16 cellular contexts compared by ENCODE assay signal in the genomic region with DNA sequence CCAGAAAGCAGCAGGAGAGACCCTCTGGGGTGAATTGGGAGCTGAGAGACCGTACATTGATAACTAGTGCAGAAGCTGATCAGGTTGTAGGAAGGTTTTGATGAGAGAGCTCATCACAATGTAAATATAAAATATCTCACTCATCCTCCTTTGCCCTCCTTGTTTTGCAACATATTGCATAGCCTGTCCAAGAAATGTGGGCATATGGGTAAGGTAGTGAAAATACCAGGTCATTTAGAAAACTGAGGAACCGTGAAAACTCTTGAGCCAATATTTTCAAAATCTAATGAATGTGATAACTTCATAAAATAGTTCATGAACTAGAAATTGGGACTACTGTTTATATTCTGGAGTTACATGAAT. TPM values are rescaled to one million over a fixed set of nuclear protein-coding genes. Genes with fewer than 3 reads are reported as not detected.
DNase-seq lines count a peak whose midpoint lies in the region; ATAC-seq and TF ChIP-seq lines count a peak whose summit lies in the region.
"Had no signal": no experiment of that assay in that cellular context is flagged by ENCODE, and none has a peak within 500 bp of the region (broad histone marks: within the 10 kb centered on the region; RNA-seq: fewer than 3 reads in every experiment).

No MANE protein-coding gene starts in this region.

- no peak overlapping the region for H3K4ac ChIP-seq in trophoblast cell (ENCODE audit: low read depth, low read length)

- H3K4me2 ChIP-seq in SK-N-SH (no peak overlapping the region), trophoblast cell (ENCODE audit: low read length) (peak overlapping the region; percentile 11)

- H3K79me1 ChIP-seq in trophoblast cell (ENCODE audit: low read length): peaks cover 5% of the 10 kb centered on the region

- TF ChIP-seq RAD21 in SK-N-SH (IDR thresholded peaks at IDR 0.05; ENCODE audit: low read length): no peak

- H3K23ac ChIP-seq in trophoblast cell (ENCODE audit: low read length): no peak overlapping the region

- H3K27ac ChIP-seq in SK-N-SH (ENCODE audit: low read depth in 2 of 2, low read length in 1 of 2): no peak overlapping the region
- peak overlapping the region; percentile 59 for H3K27ac ChIP-seq in trophoblast cell (ENCODE audit: low read depth, low read length)
- H3K27ac ChIP-seq: left ventricle myocardium inferior, thyroid gland had no signal

- TF ChIP-seq CTCF in SK-N-SH (IDR thresholded peaks at IDR 0.05): no peak
- no peak for TF ChIP-seq CTCF in WTC11 (IDR thresholded peaks at IDR 0.05)
- TF ChIP-seq CTCF in endothelial cell (IDR thresholded peaks at IDR 0.05; ENCODE audit: unreplicated experiment): no peak

- no peak for TF ChIP-seq EP300 in SK-N-SH (IDR thresholded peaks at IDR 0.05; ENCODE audit: borderline replicate concordance in 1 of 2, low read depth in 1 of 2, low read length in 1 of 2)

- no peaks in the 10 kb centered on the region for H3K4me1 ChIP-seq in SK-N-SH (ENCODE audit: control insufficient read depth in 1 of 2, insufficient read depth in 2 of 2, low read depth in 1 of 2, low read length in 1 of 2)
- H3K4me1 ChIP-seq in trophoblast cell (ENCODE audit: control insufficient read depth in 1 of 2, insufficient read depth in 2 of 2, low read length in 2 of 2): peaks cover 4 to 15% of the 10 kb centered on the region in 2 experiments
- H3K4me1 ChIP-seq: left ventricle myocardium inferior, thyroid gland had no signal

- H3K27ac Mint-ChIP-seq in WTC11 (peak overlapping the region; percentile 84), endothelial cell (ENCODE audit: unreplicated experiment) (no peak overlapping the region)

- no peaks in the 10 kb centered on the region for H4K20me1 ChIP-seq in SK-N-SH (ENCODE audit: insufficient read depth)

- no peaks in the 10 kb centered on the region for H3K36me3 ChIP-seq in SK-N-SH (replicated peaks in 1 of 2; ENCODE audit: control insufficient read depth in 1 of 2, insufficient read depth in 2 of 2, low read length in 1 of 2)
- no peaks in the 10 kb centered on the region for H3K36me3 ChIP-seq in trophoblast cell (ENCODE audit: control insufficient read depth in 1 of 2, insufficient read depth in 2 of 2, low read length in 2 of 2)
- H3K36me3 ChIP-seq: left ventricle myocardium inferior, thyroid gland had no signal

- no peak overlapping the region for H2AK5ac ChIP-seq in trophoblast cell (ENCODE audit: low read length)

- H3K9me3 ChIP-seq in SK-N-SH (no peaks in the 10 kb centered on the region), trophoblast cell (ENCODE audit: insufficient read depth, low read depth, low read length) (no peaks in the 10 kb centered on the region)
- H3K9me3 ChIP-seq: left ventricle myocardium inferior, thyroid gland had no signal

- ATAC-seq in SK-N-SH treated with all-trans-retinoic acid at 6 μM for 48 hours (peak; percentile 11; the same call in 1 of the 3 replicates), HG02938 (IDR thresholded peaks at IDR 0.05; ENCODE audit: unreplicated experiment) (peak; percentile 5), WTC11 (no peak), HG03097 (IDR thresholded peaks at IDR 0.05; ENCODE audit: low FRiP score, unreplicated experiment) (no peak)

- no peak overlapping the region for H3K18ac ChIP-seq in trophoblast cell (ENCODE audit: low read length)

- H3K9me3 Mint-ChIP-seq in WTC11: peaks cover 26% of the 10 kb centered on the region
- no peaks in the 10 kb centered on the region for H3K9me3 Mint-ChIP-seq in endothelial cell (ENCODE audit: unreplicated experiment)
- H3K9me3 Mint-ChIP-seq: activated T-cell treated with anti-CD3 and anti-CD28 coated beads, Interleukin-2, amount 50 U/mL, for 4 hours had no signal

- H3F3A ChIP-seq in SK-N-SH (replicated peaks; ENCODE audit: insufficient read depth): no peaks in the 10 kb centered on the region

- H4K8ac ChIP-seq in trophoblast cell (ENCODE audit: low read depth, low read length): peak overlapping the region; percentile 42

- H3K9ac ChIP-seq in SK-N-SH (no peak overlapping the region), trophoblast cell (ENCODE audit: low read length) (no peak overlapping the region)

- CTCF ChIA-PET in SK-N-SH (lab: Yijun Ruan, JAX): interaction anchor here (0.7 to 1.3 kb wide), 2 partner anchors 282 to 561 kb away, joined by 3 to 5 read pairs; no protein-coding TSS in a partner anchor
- CTCF ChIA-PET in WTC11 (lab: Charles Lee): no interaction called here

- POLR2A ChIA-PET in SK-N-SH (lab: Yijun Ruan, JAX) (no interaction called here), WTC11 (lab: Charles Lee) (interaction anchor here (0.6 kb wide), 1 partner anchor 140 kb away, joined by 3 read pairs; no protein-coding TSS in a partner anchor)

- H3K4me3 ChIP-seq in SK-N-SH (ENCODE audit: low read depth in 2 of 2, low read length in 1 of 2) (no peak overlapping the region), trophoblast cell (ENCODE audit: low read depth, low read length) (no peak overlapping the region)
- H3K4me3 ChIP-seq: left ventricle myocardium inferior, thyroid gland had no signal

- H2AFZ ChIP-seq in SK-N-SH (ENCODE audit: low read depth) (no peak overlapping the region), trophoblast cell (ENCODE audit: insufficient read depth, low read length, poor library complexity) (no peak overlapping the region)

- no peaks in the 10 kb centered on the region for H3K27me3 ChIP-seq in SK-N-SH (ENCODE audit: insufficient read depth)
- no peaks in the 10 kb centered on the region for H3K27me3 ChIP-seq in trophoblast cell (ENCODE audit: insufficient read depth, low read length)
- H3K27me3 ChIP-seq: thyroid gland had no signal

- H3K4me3 Mint-ChIP-seq in WTC11 (no peak overlapping the region), endothelial cell (ENCODE audit: unreplicated experiment) (no peak overlapping the region)
- H3K4me3 Mint-ChIP-seq: activated T-cell treated with anti-CD3 and anti-CD28 coated beads, Interleukin-2, amount 50 U/mL, for 4 hours had no signal

- peak overlapping the region; percentile 81 for H4K91ac ChIP-seq in trophoblast cell (ENCODE audit: low read depth, low read length)

- H2BK12ac ChIP-seq in trophoblast cell (ENCODE audit: low read length): peak overlapping the region; percentile 77

- no peak overlapping the region for H3K14ac ChIP-seq in trophoblast cell (ENCODE audit: low read length)

- H2BK5ac ChIP-seq in trophoblast cell (ENCODE audit: low read depth, low read length, poor library complexity): no peak overlapping the region

- H3K4me1 Mint-ChIP-seq in WTC11: peaks cover 47% of the 10 kb centered on the region
- H3K4me1 Mint-ChIP-seq in endothelial cell (ENCODE audit: unreplicated experiment): peaks cover 4% of the 10 kb centered on the region

- H4K12ac ChIP-seq in trophoblast cell (ENCODE audit: low read depth, low read length): no peak overlapping the region

- DNase-seq in SK-N-SH (no peak), WTC11 (ENCODE audit: low spot score) (no peak), trophoblast cell (peak; percentile 3 to 76), endothelial cell (ENCODE audit: low spot score) (no peak)
- DNase-seq in activated CD4-positive, alpha-beta T cell treated with anti-CD3 and anti-CD28 coated beads, Interleukin-2, amount 50 U/mL, for 4 hours: no peak
- DNase-seq: activated T-cell treated with anti-CD3 and anti-CD28 coated beads, Interleukin-2, amount 50 U/mL, for 4 hours; DMS79; left ventricle myocardium inferior; NCI-H1092 treated with DMSO at 0.1 percent for 48 hours; NCI-H510A had no signal

- H3K9me2 ChIP-seq in SK-N-SH: no peaks in the 10 kb centered on the region

- no peak overlapping the region for H2BK120ac ChIP-seq in trophoblast cell (ENCODE audit: insufficient read depth, low read length, poor library complexity)

- no peaks in the 10 kb centered on the region for H3K27me3 Mint-ChIP-seq in WTC11 (ENCODE audit: low read depth)
- H3K27me3 Mint-ChIP-seq in endothelial cell (ENCODE audit: unreplicated experiment): no peaks in the 10 kb centered on the region

- H3K36me3 Mint-ChIP-seq in WTC11: peaks cover 25% of the 10 kb centered on the region
- peaks cover 5% of the 10 kb centered on the region for H3K36me3 Mint-ChIP-seq in endothelial cell (ENCODE audit: low read depth, unreplicated experiment)

- no peaks in the 10 kb centered on the region for H3K79me2 ChIP-seq in SK-N-SH (ENCODE audit: insufficient read depth)
- H3K79me2 ChIP-seq in trophoblast cell (ENCODE audit: control insufficient read depth, insufficient read depth, low read length, poor library complexity): no peaks in the 10 kb centered on the region

- 47% methylated on average over 2 of the region's 2 CpGs for WGBS in SK-N-SH (ENCODE audit: low lambda C conversion rate)
- WGBS in trophoblast cell (ENCODE audit: extremely low coverage, insufficient coverage, insufficient read length): no CpG with 5 or more reads among the region's 2 CpGs

TF ChIP-seq in SK-N-SH treated with all-trans-retinoic acid at 6 μM for 48 hours, 23 proteins besides CTCF, POLR2A, EP300 and RAD21 (continues in another document):
- TF ChIP-seq CSDC2 (CRISPR knock-in tag; IDR thresholded peaks at IDR 0.05) (no peak), ARNTL (CRISPR knock-in tag; IDR thresholded peaks at IDR 0.05; ENCODE audit: borderline replicate concordance, low read depth) (no peak)

TF ChIP-seq in SK-N-SH, 30 proteins besides CTCF, POLR2A, EP300 and RAD21 (continues in another document):
- TF ChIP-seq TAF1 (IDR thresholded peaks at IDR 0.05; ENCODE audit: borderline replicate concordance, low read depth, low read length): no peak
- no peak for TF ChIP-seq TCF12 (IDR thresholded peaks at IDR 0.05)

TF ChIP-seq in WTC11, 78 proteins besides CTCF, POLR2A, EP300 and RAD21 (continues in another document):
- no peak for TF ChIP-seq FOXP1 (CRISPR knock-in tag; IDR thresholded peaks at IDR 0.05; ENCODE audit: borderline replicate concordance)
- TF ChIP-seq SP1 (CRISPR knock-in tag; conservative IDR thresholded peaks at IDR 0.05): no peak
- no peak for TF ChIP-seq TEAD1 (CRISPR knock-in tag; IDR thresholded peaks at IDR 0.05)
- TF ChIP-seq, protein P1, sequence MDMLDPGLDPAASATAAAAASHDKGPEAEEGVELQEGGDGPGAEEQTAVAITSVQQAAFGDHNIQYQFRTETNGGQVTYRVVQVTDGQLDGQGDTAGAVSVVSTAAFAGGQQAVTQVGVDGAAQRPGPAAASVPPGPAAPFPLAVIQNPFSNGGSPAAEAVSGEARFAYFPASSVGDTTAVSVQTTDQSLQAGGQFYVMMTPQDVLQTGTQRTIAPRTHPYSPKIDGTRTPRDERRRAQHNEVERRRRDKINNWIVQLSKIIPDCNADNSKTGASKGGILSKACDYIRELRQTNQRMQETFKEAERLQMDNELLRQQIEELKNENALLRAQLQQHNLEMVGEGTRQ (CRISPR knock-in tag; IDR thresholded peaks at IDR 0.05): no peak

RNA-seq across cellular contexts. Expression of a gene that starts 31.4 kb away (rescaled TPM):
- 0.68 and 0.76 TPM in 2 replicates for polyA plus RNA-seq in SK-N-SH (2012; rRNA removed)
- 1.4 TPM in 2 replicates for polyA plus RNA-seq in SK-N-SH (2012; cell fraction: cytosol; rRNA removed)
- polyA plus RNA-seq in SK-N-SH (2012; cell fraction: nucleus; rRNA removed): 0.41 and 1.0 TPM in 2 replicates
- 32.8 to 38.2 TPM (median 37.3 TPM) in 3 replicates for total RNA-seq in WTC11 (2021)
- polyA plus RNA-seq in trophoblast cell (2013): 13.2 and 14.1 TPM in 2 replicates
- total RNA-seq in endothelial cell (ENCODE audit: unreplicated experiment): 19.2 TPM

RNA-seq across cellular contexts. Expression of a gene that starts 31.5 kb away (rescaled TPM):
- not detected in 2 replicates for polyA plus RNA-seq in SK-N-SH (2012; rRNA removed)
- polyA plus RNA-seq in SK-N-SH (2012; cell fraction: cytosol; rRNA removed): 0.01 and 0.12 TPM in 2 replicates
- not detected in 2 replicates for polyA plus RNA-seq in SK-N-SH (2012; cell fraction: nucleus; rRNA removed)
- total RNA-seq in WTC11 (2021) (0.23 TPM in 1 of 3 replicates, not detected in the others), endothelial cell (ENCODE audit: unreplicated experiment) (0.54 TPM)
- 0.04 and 0.05 TPM in 2 replicates for polyA plus RNA-seq in trophoblast cell (2013)
- total RNA-seq: A172, left ventricle myocardium inferior, skeletal muscle tissue, thyroid gland had no signal

Comparison
In these comparisons a context has a peak if more than half of its experiments do, and no peak if none do; other contexts are left out.
1. ATAC-seq: peak in SK-N-SH treated with all-trans-retinoic acid at 6 μM for 48 hours (single experiment) and HG02938 (single experiment); none in WTC11 (single experiment) and HG03097 (single experiment).
2. DNase-seq: peak in trophoblast cell (2 of 2); none in SK-N-SH (single experiment), WTC11 (single experiment), activated CD4-positive, alpha-beta T cell treated with anti-CD3 and anti-CD28 coated beads, Interleukin-2, amount 50 U/mL, for 4 hours (0 of 2) and endothelial cell (single experiment).